ENCODE assay signal across 8 cellular contexts in the genomic region with DNA sequence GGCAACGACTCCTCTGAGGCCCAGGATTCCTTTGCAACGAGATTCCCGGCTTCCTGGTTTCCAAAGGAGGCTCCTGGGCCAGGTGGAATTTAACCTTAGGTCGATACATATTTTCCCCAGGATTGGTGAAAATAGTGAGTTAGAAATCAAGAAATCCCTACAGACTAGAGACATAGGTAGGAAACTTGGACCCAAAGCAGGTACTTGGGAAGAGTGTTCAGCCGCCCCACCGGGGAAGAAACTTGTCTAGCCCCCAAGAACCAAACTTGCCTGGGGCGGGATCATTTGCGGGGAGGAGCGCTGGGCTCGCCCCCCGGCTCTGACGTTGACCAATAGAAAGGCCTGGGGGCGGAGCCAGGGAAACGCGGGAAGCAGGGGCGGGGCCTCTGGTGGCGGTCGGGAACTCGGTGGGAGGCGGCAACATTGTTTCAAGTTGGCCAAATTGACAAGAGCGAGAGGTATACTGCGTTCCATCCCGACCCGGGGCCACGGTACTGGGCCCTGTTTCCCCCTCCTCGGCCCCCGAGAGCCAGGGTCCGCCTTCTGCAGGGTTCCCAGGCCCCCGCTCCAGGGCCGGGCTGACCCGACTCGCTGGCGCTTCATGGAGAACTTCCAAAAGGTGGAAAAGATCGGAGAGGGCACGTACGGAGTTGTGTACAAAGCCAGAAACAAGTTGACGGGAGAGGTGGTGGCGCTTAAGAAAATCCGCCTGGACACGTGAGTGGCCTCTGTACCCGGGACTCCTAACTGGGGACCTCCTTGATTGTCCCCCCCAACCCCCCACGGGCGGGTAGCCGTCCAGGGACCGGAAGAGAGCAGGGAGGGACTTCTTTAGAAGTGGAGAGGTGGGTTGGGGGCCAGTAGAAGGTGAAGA. TPM values are rescaled to one million over a fixed set of nuclear protein-coding genes. Genes with fewer than 3 reads are reported as not detected.
DNase-seq lines count a peak whose midpoint lies in the region; TF ChIP-seq lines count a peak whose summit lies in the region.

TSS of gene CDK2 (plus strand) at position 423 of the 874 bp plus-strand sequence. CDS start at position 602, 179 bp downstream.

- H3K4me2 ChIP-seq in Loucy (ENCODE audit: low read depth, low read length, poor library complexity, severe bottlenecking) = peak within 1 kb of the TSS; percentile 93
- H3K4me2 ChIP-seq in neural progenitor cell = peak within 1 kb of the TSS; percentile 88

- H3K4me1 ChIP-seq in Loucy (ENCODE audit: insufficient read depth, low read length, poor library complexity, severe bottlenecking) (peaks cover 19% of the 10 kb centered on the region), neural progenitor cell (peaks cover 3% of the 10 kb centered on the region), stomach smooth muscle (ENCODE audit: control insufficient read depth, insufficient read depth, low read length) (peaks cover 18% of the 10 kb centered on the region)

- H3K27me3 ChIP-seq in H7 (ENCODE audit: control insufficient read depth, insufficient read depth, low read length) (no peaks in the 10 kb centered on the region), Loucy (ENCODE audit: insufficient read depth, low read length, poor library complexity, severe bottlenecking) (no peaks in the 10 kb centered on the region), neural progenitor cell (no peaks in the 10 kb centered on the region), stomach smooth muscle (ENCODE audit: control insufficient read depth in 1 of 2, insufficient read depth in 2 of 2, low read length in 2 of 2) (no peaks in the 10 kb centered on the region)

- H3K27ac ChIP-seq in neural progenitor cell (peak within 1 kb of the TSS; percentile 86), stomach smooth muscle (ENCODE audit: low read length) (peak within 1 kb of the TSS; percentile 64)

- peaks cover 8% of the 10 kb centered on the region for H3K36me3 Mint-ChIP-seq in neural progenitor cell

- peak; percentile 85 for DNase-seq in G401 (ENCODE audit: low spot score)
- peak; percentile 96 for DNase-seq in H7
- DNase-seq in SHP77 treated with DMSO at 0.1 percent for 48 hours (lab: John Stamatoyannopoulos, UW) = peak; percentile 68
- peak; percentile 69 for DNase-seq in activated gamma-delta T cell (lab: John Stamatoyannopoulos, UW)
- peak; percentile 72 to 92 for DNase-seq in foreskin fibroblast
- peak; percentile 95 for DNase-seq in neural progenitor cell (ENCODE audit: low spot score)

- H3K9me3 ChIP-seq in Loucy (ENCODE audit: insufficient read depth, low read depth, low read length) = no peaks in the 10 kb centered on the region
- no peaks in the 10 kb centered on the region for H3K9me3 ChIP-seq in neural progenitor cell (ENCODE audit: low read depth)
- H3K9me3 ChIP-seq in stomach smooth muscle (ENCODE audit: control insufficient read depth in 2 of 2, low read length in 2 of 2) = no peaks in the 10 kb centered on the region

- peaks cover 31% of the 10 kb centered on the region for H3K4me1 Mint-ChIP-seq in neural progenitor cell

- H3K36me3 ChIP-seq in H7 (replicated peaks; ENCODE audit: control insufficient read depth, insufficient read depth, low read length) (peaks cover 13% of the 10 kb centered on the region), Loucy (ENCODE audit: insufficient read depth, low read length) (no peaks in the 10 kb centered on the region), neural progenitor cell (no peaks in the 10 kb centered on the region), stomach smooth muscle (ENCODE audit: control insufficient read depth in 2 of 2, insufficient read depth in 2 of 2, low read length in 2 of 2) (peaks cover 0 to 2% of the 10 kb centered on the region in 2 donors)

- H3K9ac ChIP-seq in Loucy (ENCODE audit: low read depth, low read length, poor library complexity, severe bottlenecking) (peak within 1 kb of the TSS; percentile 91), neural progenitor cell (peak within 1 kb of the TSS; percentile 73), stomach smooth muscle (ENCODE audit: low read length in 2 of 2) (peak within 1 kb of the TSS; percentile 83 to 92)

- H3K9me3 Mint-ChIP-seq in neural progenitor cell = no peaks in the 10 kb centered on the region

- peak within 1 kb of the TSS; percentile 55 for H3K4me3 ChIP-seq in H7 (ENCODE audit: insufficient read depth, low read depth, low read length)
- peak within 1 kb of the TSS; percentile 88 for H3K4me3 ChIP-seq in Loucy (ENCODE audit: low read length, poor library complexity, severe bottlenecking)
- peak within 1 kb of the TSS; percentile 80 to 88 for H3K4me3 ChIP-seq in foreskin fibroblast (ENCODE audit: low read depth in 1 of 2, low read length in 2 of 2)
- peak within 1 kb of the TSS; percentile 91 for H3K4me3 ChIP-seq in neural progenitor cell
- H3K4me3 ChIP-seq in stomach smooth muscle (ENCODE audit: low read length in 2 of 2) = peak within 1 kb of the TSS; percentile 90 to 96

- in situ Hi-C loops in G401 (cut with HindIII; ENCODE audit: low sequenced_read_pairs) = no loop called here

- H3F3A ChIP-seq in Loucy (ENCODE audit: low read depth) = no peaks in the 10 kb centered on the region
- H3F3A ChIP-seq in neural progenitor cell (ENCODE audit: low read depth) = peaks cover 17% of the 10 kb centered on the region

- H4K20me1 ChIP-seq in Loucy (ENCODE audit: insufficient read depth, low read length, poor library complexity, severe bottlenecking) = peaks cover 9% of the 10 kb centered on the region
- peaks cover 10% of the 10 kb centered on the region for H4K20me1 ChIP-seq in neural progenitor cell (ENCODE audit: low read depth)

- peaks cover 32% of the 10 kb centered on the region for H3K79me2 ChIP-seq in Loucy (ENCODE audit: insufficient read depth, low read length)
- peaks cover 57% of the 10 kb centered on the region for H3K79me2 ChIP-seq in neural progenitor cell (ENCODE audit: low read depth)

- H3K27ac Mint-ChIP-seq in neural progenitor cell = peak within 1 kb of the TSS; percentile 90

- peak within 1 kb of the TSS; percentile 79 for H2AFZ ChIP-seq in Loucy (ENCODE audit: low read length)
- peak within 1 kb of the TSS; percentile 93 for H2AFZ ChIP-seq in neural progenitor cell (replicated peaks)

- H3K27me3 Mint-ChIP-seq in neural progenitor cell (ENCODE audit: insufficient read depth, low read depth) = peaks cover 7% of the 10 kb centered on the region

- H3K4me3 Mint-ChIP-seq in neural progenitor cell = peak within 1 kb of the TSS; percentile 99

- no peaks in the 10 kb centered on the region for H3K9me2 ChIP-seq in Loucy (replicated peaks; ENCODE audit: low read depth, low read length)

- TF ChIP-seq CTCF in Loucy (conservative IDR thresholded peaks at IDR 0.05; ENCODE audit: low read length) (no peak), foreskin fibroblast (IDR thresholded peaks at IDR 0.05; ENCODE audit: low read depth, low read length) (no peak), neural progenitor cell (IDR thresholded peaks at IDR 0.05) (no peak)

RNA-seq across cellular contexts. Expression of gene CDK2, which starts in this region (rescaled TPM):
- total RNA-seq in G401 (2014; rRNA removed; shearing (Covaris generic)) = 44.7 and 52.3 TPM in 2 replicates
- 63.3 and 68.0 TPM in 2 replicates for total RNA-seq in H7 (2014; rRNA removed; shearing (Covaris generic))
- total RNA-seq in neural progenitor cell (ENCODE audit: low replicate concordance) = 46.5 and 52.2 TPM in 2 replicates

Comparison
In these comparisons a context has a peak if more than half of its experiments do, and no peak if none do; other contexts are left out.
1. Peak in every context shown above with its lines: DNase-seq, H3K4me3 ChIP-seq and H3K27ac ChIP-seq.